In genomic region chr3:187361835-187362234, GRCh38 we compare ENCODE assay signal across 1 cellular context.
TF ChIP-seq lines count a peak whose summit lies in the region.

No MANE protein-coding gene starts in this region.

TF ChIP-seq in WTC11, 78 proteins besides CTCF, POLR2A, EP300 and RAD21 (continued from another document):
- TF ChIP-seq ERG (CRISPR knock-in tag; IDR thresholded peaks at IDR 0.05) (no peak), FOXK1 (CRISPR knock-in tag; IDR thresholded peaks at IDR 0.05) (no peak), MLX (CRISPR knock-in tag; IDR thresholded peaks at IDR 0.05) (no peak), CREB1 (CRISPR knock-in tag; IDR thresholded peaks at IDR 0.05) (no peak), PRRX2 (CRISPR knock-in tag; IDR thresholded peaks at IDR 0.05) (no peak), ZBTB21 (CRISPR knock-in tag; IDR thresholded peaks at IDR 0.05; ENCODE audit: borderline replicate concordance) (no peak)
